10 cellular contexts compared by ENCODE assay signal in the genomic region with DNA sequence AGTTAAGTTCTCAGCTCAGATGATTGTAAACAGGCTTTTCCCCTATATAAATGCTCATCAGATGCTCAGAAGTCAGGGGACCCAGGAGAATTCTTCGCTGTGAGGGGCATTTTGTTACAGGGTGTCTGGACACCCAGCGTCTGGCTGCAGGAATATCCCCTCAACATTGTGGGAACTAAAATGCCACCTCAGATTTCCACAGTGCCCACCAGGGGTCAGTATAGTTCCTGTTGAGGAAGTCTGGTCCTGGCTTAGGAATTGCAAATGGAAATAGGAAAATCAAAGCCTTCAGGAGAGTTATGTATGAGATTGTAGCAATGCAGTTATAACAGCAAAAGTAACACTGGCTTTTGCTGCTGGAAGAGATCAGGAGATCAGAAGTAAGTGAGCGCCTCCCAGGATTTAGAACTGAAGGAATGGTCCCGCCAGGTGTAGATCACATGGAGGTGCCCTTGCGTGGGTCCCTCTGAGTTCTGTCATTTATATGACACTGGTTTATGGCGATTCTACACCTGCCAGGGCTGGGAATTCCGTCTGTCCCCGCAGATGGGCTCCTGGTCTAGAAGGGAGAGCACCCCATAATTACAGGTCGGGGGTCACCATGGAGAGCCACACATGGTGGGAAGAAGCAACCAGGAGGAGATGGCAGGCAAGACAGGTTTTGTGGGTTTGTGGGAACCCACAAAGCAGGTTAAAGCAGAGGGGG. TPM values are rescaled to one million over a fixed set of nuclear protein-coding genes. Genes with fewer than 3 reads are reported as not detected.
DNase-seq lines count a peak whose midpoint lies in the region; ATAC-seq and TF ChIP-seq lines count a peak whose summit lies in the region.
"Had no signal": no experiment of that assay in that cellular context is flagged by ENCODE, and none has a peak within 500 bp of the region (broad histone marks: within the 10 kb centered on the region; RNA-seq: fewer than 3 reads in every experiment).

No MANE protein-coding gene starts in this region.

- TF ChIP-seq EP300 in suprapubic skin (IDR thresholded peaks at IDR 0.05) = no peak

- H3K9me3 ChIP-seq in RWPE2 (ENCODE audit: severe bottlenecking) (no peaks in the 10 kb centered on the region), suprapubic skin (no peaks in the 10 kb centered on the region)
- H3K9me3 ChIP-seq: BLaER1 treated with 17β-estradiol and CSF1 and Interleukin-3, amounts not matched to agents 10 nM and 100 nM had no signal

- peak overlapping the region; percentile 10 for H3K27ac Mint-ChIP-seq in chondrocyte (ENCODE audit: unreplicated experiment)
- H3K27ac Mint-ChIP-seq: activated naive CD8-positive, alpha-beta T cell treated with anti-CD3 and anti-CD28 coated beads, Interleukin-2, amount 10 ng/mL, durations not matched to agents 7 days and 5 days had no signal

- H3K27ac ChIP-seq in RWPE2 (ENCODE audit: poor library complexity, severe bottlenecking) (no peak overlapping the region), suprapubic skin (no peak overlapping the region)
- H3K27ac ChIP-seq: BLaER1 treated with 17β-estradiol and CSF1 and Interleukin-3, amounts not matched to agents 10 nM and 100 nM had no signal

- 80% methylated on average over 9 of the region's 9 CpGs for WGBS in suprapubic skin

- no peaks in the 10 kb centered on the region for H3K9me3 Mint-ChIP-seq in chondrocyte (ENCODE audit: low read depth)
- H3K9me3 Mint-ChIP-seq: activated naive CD8-positive, alpha-beta T cell treated with anti-CD3 and anti-CD28 coated beads, Interleukin-2, amount 10 ng/mL, durations not matched to agents 7 days and 5 days had no signal

- H3K27me3 Mint-ChIP-seq in chondrocyte (ENCODE audit: low read depth) = no peaks in the 10 kb centered on the region

- H3K36me3 ChIP-seq in RWPE2 (ENCODE audit: low read depth) = no peaks in the 10 kb centered on the region
- H3K36me3 ChIP-seq in suprapubic skin = peaks cover 6% of the 10 kb centered on the region

- no peak for TF ChIP-seq POLR2A in suprapubic skin (IDR thresholded peaks at IDR 0.05)

- DNase-seq in NCI-H2081 (lab: John Stamatoyannopoulos, UW) (peak; percentile 62 to 65), NCI-H2081 treated with DMSO at 0.1 percent for 48 hours (lab: John Stamatoyannopoulos, UW) (no peak), HuH-7.5 (ENCODE audit: low spot score) (peak; percentile 79), RWPE2 (ENCODE audit: low spot score) (no peak), chondrocyte (ENCODE audit: low spot score) (no peak), left kidney (ENCODE audit: low read depth, low spot score) (peak; percentile 89), suprapubic skin (ENCODE audit: low spot score in 2 of 2) (no peak)
- DNase-seq: activated naive CD8-positive, alpha-beta T cell treated with anti-CD3 and anti-CD28 coated beads, Interleukin-2, amount 10 ng/mL, durations not matched to agents 7 days and 5 days had no signal

- H3K4me1 Mint-ChIP-seq in chondrocyte (ENCODE audit: low read depth) = peaks cover 11% of the 10 kb centered on the region

- no peaks in the 10 kb centered on the region for H3K4me1 ChIP-seq in RWPE2 (ENCODE audit: insufficient read depth, poor library complexity, severe bottlenecking)
- no peaks in the 10 kb centered on the region for H3K4me1 ChIP-seq in suprapubic skin

- H3K4me3 ChIP-seq in RWPE2 (ENCODE audit: severe bottlenecking) (no peak overlapping the region), suprapubic skin (no peak overlapping the region)
- H3K4me3 ChIP-seq: BLaER1 treated with 17β-estradiol and CSF1 and Interleukin-3, amounts not matched to agents 10 nM and 100 nM had no signal

- H3K27me3 ChIP-seq in RWPE2 (ENCODE audit: insufficient read depth, poor library complexity, severe bottlenecking) (no peaks in the 10 kb centered on the region), suprapubic skin (no peaks in the 10 kb centered on the region)
- H3K27me3 ChIP-seq: BLaER1 treated with 17β-estradiol and CSF1 and Interleukin-3, amounts not matched to agents 10 nM and 100 nM had no signal

- peak; percentile 85 for TF ChIP-seq CTCF in RWPE2 (IDR thresholded peaks at IDR 0.05; ENCODE audit: poor library complexity, severe bottlenecking)
- TF ChIP-seq CTCF in chondrocyte (IDR thresholded peaks at IDR 0.05) = peak; percentile 90
- peak; percentile 63 to 74 for TF ChIP-seq CTCF in suprapubic skin (IDR thresholded peaks at IDR 0.05)

- ATAC-seq in RWPE2 (ENCODE audit: low read depth) = peak; percentile 59; the same call in 2 of the 3 replicates
- ATAC-seq in GM18867 (IDR thresholded peaks at IDR 0.05; ENCODE audit: unreplicated experiment) = no peak

- H3K36me3 Mint-ChIP-seq in chondrocyte (ENCODE audit: low read depth) = peaks cover 21% of the 10 kb centered on the region
- H3K36me3 Mint-ChIP-seq: activated naive CD8-positive, alpha-beta T cell treated with anti-CD3 and anti-CD28 coated beads, Interleukin-2, amount 10 ng/mL, durations not matched to agents 7 days and 5 days had no signal

- no peak overlapping the region for H3K4me3 Mint-ChIP-seq in chondrocyte (ENCODE audit: unreplicated experiment)
- H3K4me3 Mint-ChIP-seq: activated naive CD8-positive, alpha-beta T cell treated with anti-CD3 and anti-CD28 coated beads, Interleukin-2, amount 10 ng/mL, durations not matched to agents 7 days and 5 days had no signal

RNA-seq across cellular contexts. Expression of gene CTSL, which starts 47.1 kb away (rescaled TPM):
- total RNA-seq in chondrocyte = 77.7 to 119 TPM (median 84.6 TPM) in 3 replicates
- 10 to 100 TPM; 24.6 to 36.8 (median 27.8) TPM for total RNA-seq in suprapubic skin

Comparison
In these comparisons a context has a peak if more than half of its experiments do, and no peak if none do; other contexts are left out.
1. DNase-seq: peak in NCI-H2081 (2 of 2), HuH-7.5 (single experiment) and left kidney (single experiment); none in NCI-H2081 treated with DMSO at 0.1 percent for 48 hours (single experiment), RWPE2 (single experiment), chondrocyte (single experiment) and suprapubic skin (0 of 2).
2. Peak in every context shown above with its lines, with median percentiles within 50 percentile points of each other: CTCF ChIP-seq.